Comparison of ENCODE assay signal across 12 cellular contexts in the genomic region with DNA sequence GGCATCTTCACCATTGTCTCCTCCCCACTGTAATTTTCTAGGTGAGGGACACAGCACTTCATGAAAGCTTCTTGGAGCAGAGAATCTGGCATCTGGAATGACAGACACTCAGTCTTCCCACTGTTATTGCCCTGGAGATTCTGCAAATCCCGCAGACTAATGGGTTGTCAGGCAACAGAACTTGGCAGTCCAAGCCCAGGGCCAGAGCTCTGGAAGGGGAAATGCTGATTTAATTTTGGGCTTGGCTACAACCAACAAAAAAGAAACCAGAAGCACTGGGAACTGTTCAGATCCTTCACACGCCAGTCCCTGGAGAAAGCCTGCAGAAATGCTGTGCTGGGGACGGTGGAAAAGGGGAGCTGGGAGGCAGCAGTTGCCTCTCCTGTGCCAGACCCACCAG.
DNase-seq lines count a peak whose midpoint lies in the region; ATAC-seq lines count a peak whose summit lies in the region.
"Had no signal": no experiment of that assay in that cellular context is flagged by ENCODE, and none has a peak within 500 bp of the region (broad histone marks: within the 10 kb centered on the region; RNA-seq: fewer than 3 reads in every experiment).

No MANE protein-coding gene starts in this region.

- H3K4me1 Mint-ChIP-seq in effector memory CD8-positive, alpha-beta T cell (ENCODE audit: low read depth in 2 of 2) = peaks cover 11 to 15% of the 10 kb centered on the region in 2 donors
- H3K4me1 Mint-ChIP-seq in activated T-helper 17 cell treated with anti-CD3 and anti-CD28 coated beads, Interleukin-2, amount 50 U/mL, for 72 hours = no peaks in the 10 kb centered on the region

- no peaks in the 10 kb centered on the region for H3K9me3 Mint-ChIP-seq in effector memory CD8-positive, alpha-beta T cell
- H3K9me3 Mint-ChIP-seq in activated T-helper 17 cell treated with anti-CD3 and anti-CD28 coated beads, Interleukin-2, amount 50 U/mL, for 72 hours = no peaks in the 10 kb centered on the region
- H3K9me3 Mint-ChIP-seq: CD4-positive, alpha-beta T cell; natural killer cell treated with Interleukin-12 subunit alpha and Interleukin-12 subunit beta and Interleukin-15 and Interleukin-18, amount 100 ng/mL, for 72 hours had no signal

- peak overlapping the region; percentile 12 to 71 for H3K27ac Mint-ChIP-seq in effector memory CD8-positive, alpha-beta T cell
- H3K27ac Mint-ChIP-seq in activated T-helper 17 cell treated with anti-CD3 and anti-CD28 coated beads, Interleukin-2, amount 50 U/mL, for 72 hours = no peak overlapping the region
- H3K27ac Mint-ChIP-seq: activated CD4-positive, alpha-beta T cell treated with anti-CD3 and anti-CD28 coated beads for 36 hours; CD4-positive, alpha-beta T cell; natural killer cell treated with Interleukin-12 subunit alpha and Interleukin-12 subunit beta and Interleukin-15 and Interleukin-18, amount 100 ng/mL, for 72 hours had no signal

- H3K27me3 Mint-ChIP-seq in effector memory CD8-positive, alpha-beta T cell = no peaks in the 10 kb centered on the region
- H3K27me3 Mint-ChIP-seq in activated T-helper 17 cell treated with anti-CD3 and anti-CD28 coated beads, Interleukin-2, amount 50 U/mL, for 72 hours = no peaks in the 10 kb centered on the region
- H3K27me3 Mint-ChIP-seq: activated CD4-positive, alpha-beta T cell treated with anti-CD3 and anti-CD28 coated beads for 36 hours; CD4-positive, alpha-beta T cell; natural killer cell treated with Interleukin-12 subunit alpha and Interleukin-12 subunit beta and Interleukin-15 and Interleukin-18, amount 100 ng/mL, for 72 hours had no signal

- H3K36me3 Mint-ChIP-seq in effector memory CD8-positive, alpha-beta T cell (ENCODE audit: insufficient read depth) = peaks cover 17% of the 10 kb centered on the region
- H3K36me3 Mint-ChIP-seq in activated T-helper 17 cell treated with anti-CD3 and anti-CD28 coated beads, Interleukin-2, amount 50 U/mL, for 72 hours (ENCODE audit: low read depth) = peaks cover 7% of the 10 kb centered on the region
- H3K36me3 Mint-ChIP-seq: natural killer cell treated with Interleukin-12 subunit alpha and Interleukin-12 subunit beta and Interleukin-15 and Interleukin-18, amount 100 ng/mL, for 72 hours had no signal

- no peak overlapping the region for H3K4me3 Mint-ChIP-seq in effector memory CD8-positive, alpha-beta T cell
- H3K4me3 Mint-ChIP-seq in activated T-helper 17 cell treated with anti-CD3 and anti-CD28 coated beads, Interleukin-2, amount 50 U/mL, for 72 hours = no peak overlapping the region
- H3K4me3 Mint-ChIP-seq: activated CD4-positive, alpha-beta T cell treated with anti-CD3 and anti-CD28 coated beads for 36 hours; CD4-positive, alpha-beta T cell; natural killer cell treated with Interleukin-12 subunit alpha and Interleukin-12 subunit beta and Interleukin-15 and Interleukin-18, amount 100 ng/mL, for 72 hours had no signal

- DNase-seq in GM04503 (ENCODE audit: low read depth) (peak; percentile 62), medulla oblongata (ENCODE audit: extremely low spot score) (peak; percentile 82), stromal cell of bone marrow (ENCODE audit: low read depth) (peak; percentile 66), HuH-7.5 (ENCODE audit: low spot score) (no peak), SHP77 (lab: John Stamatoyannopoulos, UW) (no peak)
- no peak for DNase-seq in effector memory CD8-positive, alpha-beta T cell
- DNase-seq: activated CD4-positive, alpha-beta T cell treated with anti-CD3 and anti-CD28 coated beads for 36 hours; CD4-positive, alpha-beta T cell had no signal

- ATAC-seq in effector memory CD8-positive, alpha-beta T cell (replicated peaks) = no peak
- no peak for ATAC-seq in activated T-helper 17 cell treated with anti-CD3 and anti-CD28 coated beads, Interleukin-2, amount 50 U/mL, for 72 hours (replicated peaks)
- no peak for ATAC-seq in GM19324 (IDR thresholded peaks at IDR 0.05; ENCODE audit: low FRiP score, unreplicated experiment)
- ATAC-seq: activated CD4-positive, alpha-beta T cell treated with anti-CD3 and anti-CD28 coated beads for 36 hours; K562; natural killer cell treated with Interleukin-12 subunit alpha and Interleukin-12 subunit beta and Interleukin-15 and Interleukin-18, amount 100 ng/mL, for 72 hours had no signal

Comparison
In these comparisons a context has a peak if more than half of its experiments do, and no peak if none do; other contexts are left out.
1. DNase-seq: peak in GM04503 (single experiment), medulla oblongata (single experiment) and stromal cell of bone marrow (single experiment); none in effector memory CD8-positive, alpha-beta T cell (0 of 3), HuH-7.5 (single experiment) and SHP77 (0 of 2).